1 cellular context compared by ENCODE assay signal in genomic region chr19:1446713-1447564, GRCh38.
TF ChIP-seq lines count a peak whose summit lies in the region.

No MANE protein-coding gene starts in this region.

TF ChIP-seq in K562, 482 proteins besides CTCF, POLR2A, EP300 and RAD21 (continued from another document and continues in another):
- peak; percentile 28; the same call in 1 of the 2 replicates for TF ChIP-seq VEZF1 (CRISPR knock-in tag; IDR thresholded peaks at IDR 0.05)
- no peak for TF ChIP-seq CBX5 (IDR thresholded peaks at IDR 0.05; ENCODE audit: borderline replicate concordance, low read depth)
- TF ChIP-seq TBL1XR1 (IDR thresholded peaks at IDR 0.05; ENCODE audit: low read length in 2 of 2), result no peak
- peak in 1 of 2 experiments; percentile 45; a peak in 1 of 4 replicates for TF ChIP-seq TEAD1 (CRISPR knock-in tag; IDR thresholded peaks at IDR 0.05)
- TF ChIP-seq ETS2 (tag; IDR thresholded peaks at IDR 0.05; ENCODE audit: borderline replicate concordance, poor library complexity, severe bottlenecking), result no peak
- TF ChIP-seq LEF1 (IDR thresholded peaks at IDR 0.05), result no peak
- no peak for TF ChIP-seq ZNF316 (IDR thresholded peaks at IDR 0.05)
- TF ChIP-seq CBX2 (IDR thresholded peaks at IDR 0.05; ENCODE audit: insufficient read depth, low read length, poor library complexity, severe bottlenecking), result no peak
- TF ChIP-seq ELK3 (CRISPR knock-in tag; IDR thresholded peaks at IDR 0.05), result no peak
- TF ChIP-seq BACH1 (tag; IDR thresholded peaks at IDR 0.05), result no peak
- TF ChIP-seq ZNF511 (CRISPR knock-in tag; IDR thresholded peaks at IDR 0.05), result peak; percentile 95
- TF ChIP-seq CREB1 (IDR thresholded peaks at IDR 0.05), result no peak
- peak; percentile 68 for TF ChIP-seq CREB1 (CRISPR knock-in tag; IDR thresholded peaks at IDR 0.05)
- TF ChIP-seq KAT7 (CRISPR knock-in tag; IDR thresholded peaks at IDR 0.05; ENCODE audit: borderline replicate concordance), result peak; percentile 74; the same call in 1 of the 2 replicates
- no peak for TF ChIP-seq ZFP91 (CRISPR knock-in tag; IDR thresholded peaks at IDR 0.05)
- no peak for TF ChIP-seq ZNF589 (CRISPR knock-in tag; IDR thresholded peaks at IDR 0.05; ENCODE audit: low read depth)
- no peak for TF ChIP-seq RFX1 (IDR thresholded peaks at IDR 0.05)
- TF ChIP-seq ZNF282 (CRISPR knock-in tag; IDR thresholded peaks at IDR 0.05), result no peak; the same call in 1 of the 2 replicates
- TF ChIP-seq FUS (optimal IDR thresholded peaks at IDR 0.05; ENCODE audit: low read depth, low read length), result no peak
- no peak for TF ChIP-seq TCFL5 (CRISPR knock-in tag; conservative IDR thresholded peaks at IDR 0.05)
- no peak for TF ChIP-seq RBM22 (IDR thresholded peaks at IDR 0.05; ENCODE audit: low read depth, low read length, poor library complexity, severe bottlenecking)
- TF ChIP-seq POLR2B (IDR thresholded peaks at IDR 0.05; ENCODE audit: low read depth, partially characterized antibody), result no peak
- TF ChIP-seq SAFB2 (IDR thresholded peaks at IDR 0.05; ENCODE audit: borderline replicate concordance, low read depth, low read length, severe bottlenecking), result no peak
- TF ChIP-seq HDAC6 (IDR thresholded peaks at IDR 0.05; ENCODE audit: low read depth, low read length), result no peak
- TF ChIP-seq ZNF830 (CRISPR knock-in tag; IDR thresholded peaks at IDR 0.05), result no peak
- TF ChIP-seq NONO (IDR thresholded peaks at IDR 0.05; ENCODE audit: low read depth in 2 of 2, low read length in 1 of 2), result no peak
- no peak for TF ChIP-seq USF1 (CRISPR knock-in tag; IDR thresholded peaks at IDR 0.05)
- TF ChIP-seq ZBTB7A (IDR thresholded peaks at IDR 0.05; ENCODE audit: borderline replicate concordance, control insufficient read depth, low read depth, low read length), result 0 out of 2 replicates have a peak, but pooled peaks have one; percentile 15
- no peak for TF ChIP-seq THRB (CRISPR knock-in tag; conservative IDR thresholded peaks at IDR 0.05)
- TF ChIP-seq RBM15 (IDR thresholded peaks at IDR 0.05; ENCODE audit: insufficient read depth, low read length), result no peak
- TF ChIP-seq ILK (tag; IDR thresholded peaks at IDR 0.05; ENCODE audit: borderline replicate concordance, low read depth), result no peak
- no peak for TF ChIP-seq CTCFL (IDR thresholded peaks at IDR 0.05; ENCODE audit: borderline replicate concordance, insufficient read depth, low read depth, low read length, poor library complexity, severe bottlenecking)
- no peak for TF ChIP-seq CC2D1A (IDR thresholded peaks at IDR 0.05)
- TF ChIP-seq ERF (CRISPR knock-in tag; IDR thresholded peaks at IDR 0.05), result no peak
- TF ChIP-seq PREB (CRISPR knock-in tag; IDR thresholded peaks at IDR 0.05), result no peak
- TF ChIP-seq ARID1B (IDR thresholded peaks at IDR 0.05), result no peak
- TF ChIP-seq ID3 (CRISPR knock-in tag; IDR thresholded peaks at IDR 0.05), result no peak
- TF ChIP-seq ID3 (tag; IDR thresholded peaks at IDR 0.05), result peak; percentile 38; the same call in 1 of the 2 replicates
- no peak for TF ChIP-seq SMARCA4 (IDR thresholded peaks at IDR 0.05)
- peak; percentile 92 for TF ChIP-seq BCOR (IDR thresholded peaks at IDR 0.05)
- no peak for TF ChIP-seq EWSR1 (IDR thresholded peaks at IDR 0.05; ENCODE audit: borderline replicate concordance, low read depth, partially characterized antibody)
- TF ChIP-seq MBD1 (CRISPR knock-in tag; IDR thresholded peaks at IDR 0.05), result no peak
- no peak for TF ChIP-seq ZNF444 (CRISPR knock-in tag; IDR thresholded peaks at IDR 0.05)
- no peak for TF ChIP-seq PURB (CRISPR knock-in tag; IDR thresholded peaks at IDR 0.05; ENCODE audit: low read depth)
- no peak for TF ChIP-seq ZBTB8A (IDR thresholded peaks at IDR 0.05; ENCODE audit: partially characterized antibody)
- TF ChIP-seq RNF219 (CRISPR knock-in tag; IDR thresholded peaks at IDR 0.05), result no peak
- TF ChIP-seq E2F6 (IDR thresholded peaks at IDR 0.05; ENCODE audit: borderline replicate concordance in 1 of 2, extremely low read depth in 1 of 2, insufficient read depth in 1 of 2, insufficient read length in 1 of 2, low read depth in 1 of 2, low read length in 1 of 2, poor library complexity in 1 of 2, severe bottlenecking in 1 of 2), result peak in 1 of 2 experiments; percentile 67
- no peak for TF ChIP-seq ATF3 (IDR thresholded peaks at IDR 0.05)
- TF ChIP-seq ATF3 (CRISPR knock-in tag; conservative IDR thresholded peaks at IDR 0.05), result no peak
- TF ChIP-seq BRF1 (IDR thresholded peaks at IDR 0.05; ENCODE audit: borderline replicate concordance, extremely low read depth, insufficient read length), result no peak
- TF ChIP-seq CTBP1 (IDR thresholded peaks at IDR 0.05; ENCODE audit: borderline replicate concordance), result no peak
- TF ChIP-seq ZNF239 (CRISPR knock-in tag; IDR thresholded peaks at IDR 0.05), result no peak
- no peak for TF ChIP-seq ZZZ3 (IDR thresholded peaks at IDR 0.05)
